ENCODE assay signal across 30 cellular contexts in genomic region chr21:34270406-34270805, GRCh38.
"Had no signal": no experiment of that assay in that cellular context is flagged by ENCODE, and none has a peak within 500 bp of the region (broad histone marks: within the 10 kb centered on the region; RNA-seq: fewer than 3 reads in every experiment).

No MANE protein-coding gene starts in this region.

- H3K36me3 ChIP-seq: heart right ventricle, left lung, lower lobe of right lung, neural progenitor cell, neutrophil, sigmoid colon, spleen, thyroid gland, transverse colon, upper lobe of left lung, vagina had no signal

- H3K9me3 ChIP-seq: heart right ventricle, left lung, lower lobe of right lung, neutrophil, sigmoid colon, spleen, testis, thyroid gland, transverse colon, upper lobe of left lung, vagina had no signal

- ATAC-seq: heart right ventricle; left cardiac atrium; left lung; lower lobe of right lung; natural killer cell; right cardiac atrium; stimulated activated memory B cell treated with anti-CD40 and anti-IgM and Interleukin-4, amounts not matched to agents 10 μg/mL and 1 μg/mL and 100 μg/mL, for 72 hours; stimulated activated naive CD8-positive, alpha-beta T cell treated with anti-CD3 and anti-CD28 coated beads, Interleukin-15, amount 100 ng/mL, for 72 hours had no signal

- H3K27ac ChIP-seq: heart right ventricle, left lung, lower lobe of right lung, neural progenitor cell, neutrophil, sigmoid colon, spleen, testis, thyroid gland, transverse colon, upper lobe of left lung, vagina had no signal

- H3K27me3 ChIP-seq: heart right ventricle, left lung, neural progenitor cell, neutrophil, sigmoid colon, spleen, testis, thyroid gland, transverse colon, upper lobe of left lung, vagina had no signal

- DNase-seq: heart right ventricle; hippocampal formation; left cardiac atrium; left lung; lower lobe of right lung; mammary epithelial cell; mesendoderm; naive B cell; natural killer cell; nephron progenitor cell; occipital lobe; retina; right cardiac atrium; sigmoid colon; small intestine; spleen; stimulated activated CD4-positive, alpha-beta T cell treated with anti-CD3 and anti-CD28 coated beads, Interleukin-1b, Interleukin-23, amount 100 ng/mL, for 48 hours; stimulated activated CD4-positive, alpha-beta T cell treated with anti-CD3 and anti-CD28 coated beads, Interleukin-2, amount 100 ng/mL, for 48 hours; stimulated activated CD4-positive, alpha-beta T cell treated with anti-CD3 and anti-CD28 coated beads, Interleukin-4, amount 100 ng/mL, for 4 hours; stimulated activated CD8-positive, alpha-beta memory T cell treated with anti-CD3 and anti-CD28 coated beads, Interleukin-4, amount 100 ng/mL, for 48 hours; stimulated activated naive CD4-positive, alpha-beta T cell treated with Interleukin-2 at 50 U/mL for 16 hours; stimulated activated naive CD8-positive, alpha-beta T cell treated with anti-CD3 and anti-CD28 coated beads, Interleukin-15, amount 100 ng/mL, for 72 hours; testis; thyroid gland; transverse colon; upper lobe of left lung had no signal

- H3K4me1 ChIP-seq: left lung, lower lobe of right lung, neural progenitor cell, sigmoid colon, testis, transverse colon, upper lobe of left lung, vagina had no signal

- H3K4me3 ChIP-seq: heart right ventricle, left lung, lower lobe of right lung, neural progenitor cell, sigmoid colon, spleen, testis, thyroid gland, transverse colon, upper lobe of left lung, vagina had no signal

- FAIRE-seq: small intestine had no signal
